In the genomic region with DNA sequence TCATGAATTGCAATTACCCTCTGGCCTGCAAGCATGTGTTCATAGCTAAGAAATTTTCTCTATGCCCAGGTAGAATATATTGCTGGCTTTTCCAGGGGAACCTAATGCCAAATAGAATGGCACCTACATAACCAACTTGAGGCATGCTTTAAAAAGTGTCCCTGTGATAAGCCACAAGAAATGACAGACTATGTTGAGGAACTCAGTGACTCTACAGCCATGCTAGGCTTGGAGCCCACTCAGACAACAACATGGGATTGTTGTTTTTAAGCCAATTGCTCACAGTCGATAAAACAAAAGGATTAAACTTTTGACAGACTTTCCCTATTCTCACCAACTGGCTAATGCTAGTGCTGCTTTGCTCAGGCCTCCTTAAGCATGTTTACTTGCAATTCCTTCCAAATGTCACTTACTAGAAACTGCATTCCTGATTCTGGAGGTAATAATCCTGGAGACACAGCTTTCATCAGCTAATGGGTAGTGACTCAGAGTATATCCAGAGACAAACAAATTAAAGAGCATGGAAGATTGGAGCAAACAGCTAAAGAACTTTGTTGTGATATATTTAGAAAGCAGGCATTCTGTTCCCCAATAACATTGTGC, we compare ENCODE assay signal across 20 cellular contexts.
DNase-seq lines count a peak whose midpoint lies in the region; ATAC-seq, FAIRE-seq and TF ChIP-seq lines count a peak whose summit lies in the region.
"Had no signal": no experiment of that assay in that cellular context is flagged by ENCODE, and none has a peak within 500 bp of the region (broad histone marks: within the 10 kb centered on the region; RNA-seq: fewer than 3 reads in every experiment).

No MANE protein-coding gene starts in this region.

- no peaks in the 10 kb centered on the region for H3K4me1 ChIP-seq in right cardiac atrium (ENCODE audit: control insufficient read depth, insufficient read depth, low read length)
- H3K4me1 ChIP-seq: body of pancreas had no signal

- H3K27ac ChIP-seq in right cardiac atrium (ENCODE audit: low read length), result no peak overlapping the region
- H3K27ac ChIP-seq: body of pancreas, VCaP had no signal

- TF ChIP-seq CTCF in brain (conservative IDR thresholded peaks at IDR 0.05), result no peak

- no peak overlapping the region for H3K4me3 Mint-ChIP-seq in brain
- H3K4me3 Mint-ChIP-seq: activated CD8-positive, alpha-beta memory T cell treated with anti-CD3 and anti-CD28 coated beads, Interleukin-2, amount 10 ng/mL, durations not matched to agents 7 days and 5 days; CD4-positive, alpha-beta memory T cell had no signal

- peaks cover 0 to 3% (median 3%) of the 10 kb centered on the region in 5 experiments for H3K9me3 Mint-ChIP-seq in brain

- WGBS in right cardiac atrium, result 31% methylated on average over 1 of the region's 1 CpG

- intact Hi-C loops in Right ventricle myocardium superior (cut with DNase I) (no loop called here), right cardiac atrium (cut with DNase I) (no loop called here)

- H3K27me3 Mint-ChIP-seq in brain, result peaks cover 3% of the 10 kb centered on the region
- H3K27me3 Mint-ChIP-seq: activated CD8-positive, alpha-beta memory T cell treated with anti-CD3 and anti-CD28 coated beads, Interleukin-2, amount 10 ng/mL, durations not matched to agents 7 days and 5 days; CD4-positive, alpha-beta memory T cell; progenitor cell of endocrine pancreas had no signal

- H3K4me1 Mint-ChIP-seq in brain, result peaks cover 32% of the 10 kb centered on the region
- H3K4me1 Mint-ChIP-seq: activated CD8-positive, alpha-beta memory T cell treated with anti-CD3 and anti-CD28 coated beads, Interleukin-2, amount 10 ng/mL, durations not matched to agents 7 days and 5 days; CD4-positive, alpha-beta memory T cell had no signal

- no peak overlapping the region for H3K4me3 ChIP-seq in right cardiac atrium (ENCODE audit: low read length)
- H3K4me3 ChIP-seq: body of pancreas, HAP-1 had no signal

- no peaks in the 10 kb centered on the region for H3K9me3 ChIP-seq in right cardiac atrium (ENCODE audit: control insufficient read depth, low read length)
- H3K9me3 ChIP-seq: body of pancreas, HAP-1 had no signal

- H3K27ac Mint-ChIP-seq in brain, result peak overlapping the region in 4 of 5 experiments; percentile 35 to 77 (median 60)
- H3K27ac Mint-ChIP-seq: activated CD8-positive, alpha-beta memory T cell treated with anti-CD3 and anti-CD28 coated beads, Interleukin-2, amount 10 ng/mL, durations not matched to agents 7 days and 5 days; CD4-positive, alpha-beta memory T cell; progenitor cell of endocrine pancreas had no signal

- H3K27me3 ChIP-seq in right cardiac atrium (ENCODE audit: control insufficient read depth, insufficient read depth), result no peaks in the 10 kb centered on the region
- H3K27me3 ChIP-seq: body of pancreas had no signal

- in situ Hi-C loops in ACHN (cut with HindIII; ENCODE audit: low pct_ligation_motif_present, low pct_unique_long_range_greater_than_20kb, low sequenced_read_pairs), result no loop called here

- H3K36me3 Mint-ChIP-seq in brain, result peaks cover 4% of the 10 kb centered on the region
- H3K36me3 Mint-ChIP-seq: CD4-positive, alpha-beta memory T cell had no signal

- ATAC-seq in Right ventricle myocardium superior (ENCODE audit: poor library complexity) (peak; percentile 19), right cardiac atrium (no peak), GM19452 (IDR thresholded peaks at IDR 0.05; ENCODE audit: unreplicated experiment) (no peak)
- ATAC-seq: activated CD8-positive, alpha-beta memory T cell treated with anti-CD3 and anti-CD28 coated beads, Interleukin-2, amount 10 ng/mL, durations not matched to agents 7 days and 5 days; body of pancreas had no signal

- DNase-seq in Right ventricle myocardium superior (no peak), right cardiac atrium (no peak), ACHN (no peak), T-helper 9 cell (no peak)
- DNase-seq in activated CD4-positive, alpha-beta T cell treated with anti-CD3 and anti-CD28 coated beads, Interleukin-2, amount 50 U/mL, for 4 hours, result no peak
- DNase-seq: 8988T; activated CD8-positive, alpha-beta memory T cell treated with anti-CD3 and anti-CD28 coated beads, Interleukin-2, amount 10 ng/mL, durations not matched to agents 7 days and 5 days; activated gamma-delta T cell; body of pancreas; CD4-positive, alpha-beta memory T cell; effector CD4-positive, alpha-beta T cell; KBM-7; kidney; NCI-H1436 had no signal

- peak; percentile 53 for FAIRE-seq in islet of Langerhans (lab: Jason Lieb, UNC)
- FAIRE-seq: kidney had no signal
